25 cellular contexts compared by ENCODE assay signal in the genomic region with DNA sequence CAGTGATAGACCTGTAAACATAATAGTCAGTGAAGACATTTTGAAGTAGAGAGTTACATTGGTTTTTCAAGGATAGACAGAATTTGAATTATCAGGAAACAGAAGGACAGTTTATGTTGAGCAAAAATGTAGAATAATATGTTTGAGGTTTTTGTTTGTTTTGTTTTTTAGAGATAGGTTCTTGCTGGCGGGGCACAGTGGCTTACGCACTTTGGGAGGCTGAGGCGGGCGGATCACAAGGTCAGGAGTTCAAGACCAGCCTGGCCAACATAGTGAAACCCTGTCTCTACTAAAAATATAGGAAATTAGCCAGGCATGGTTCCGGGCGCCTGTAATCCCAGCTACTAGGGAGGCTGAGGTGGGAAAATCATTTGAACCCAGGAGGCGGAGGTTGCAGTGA.
"Had no signal": no experiment of that assay in that cellular context is flagged by ENCODE, and none has a peak within 500 bp of the region (broad histone marks: within the 10 kb centered on the region; RNA-seq: fewer than 3 reads in every experiment).

No MANE protein-coding gene starts in this region.

- H3K27me3 Mint-ChIP-seq: activated CD4-positive, alpha-beta memory T cell treated with anti-CD3 and anti-CD28 coated beads for 36 hours; activated T-helper 17 cell treated with anti-CD3 and anti-CD28 coated beads, Interleukin-2, amount 50 U/mL, for 72 hours; memory B cell; naive thymus-derived CD4-positive, alpha-beta T cell had no signal

- H3K27me3 ChIP-seq: breast epithelium, heart left ventricle, stomach, thyroid gland, upper lobe of left lung had no signal

- H3K9me3 ChIP-seq: breast epithelium, heart left ventricle, stomach, thyroid gland, upper lobe of left lung had no signal

- H3K27ac Mint-ChIP-seq: activated CD4-positive, alpha-beta memory T cell treated with anti-CD3 and anti-CD28 coated beads for 36 hours; activated T-helper 17 cell treated with anti-CD3 and anti-CD28 coated beads, Interleukin-2, amount 50 U/mL, for 72 hours; immature natural killer cell; memory B cell had no signal

- H3K4me1 ChIP-seq: breast epithelium had no signal

- H3K36me3 ChIP-seq: breast epithelium had no signal

- FAIRE-seq: endothelial cell of umbilical vein, kidney had no signal

- H3K4me3 Mint-ChIP-seq: activated CD4-positive, alpha-beta memory T cell treated with anti-CD3 and anti-CD28 coated beads for 36 hours; activated T-cell treated with anti-CD3 and anti-CD28 coated beads, Interleukin-2, amount 50 U/mL, for 4 hours; activated T-helper 17 cell treated with anti-CD3 and anti-CD28 coated beads, Interleukin-2, amount 50 U/mL, for 72 hours; immature natural killer cell; memory B cell; naive thymus-derived CD4-positive, alpha-beta T cell; neural crest cell had no signal

- H3K27ac ChIP-seq: breast epithelium, heart left ventricle, skin epidermis, stomach, thyroid gland, upper lobe of left lung had no signal

- DNase-seq: activated CD4-positive, alpha-beta memory T cell treated with anti-CD3 and anti-CD28 coated beads for 36 hours; activated CD4-positive, alpha-beta T cell treated with anti-CD3 and anti-CD28 coated beads for 4 hours; activated T-cell treated with anti-CD3 and anti-CD28 coated beads, Interleukin-2, amount 50 U/mL, for 4 hours; amygdala; central memory CD4-positive, alpha-beta T cell; heart left ventricle; hypothalamus; immature natural killer cell; kidney; left colon; midbrain; naive thymus-derived CD4-positive, alpha-beta T cell; posterior cingulate gyrus; stimulated activated CD4-positive, alpha-beta T cell treated with anti-CD3 and anti-CD28 coated beads, Interleukin-12 subunit alpha, Interleukin-12 subunit beta, amount 100 ng/mL, for 4 hours; stimulated activated CD4-positive, alpha-beta T cell treated with anti-CD3 and anti-CD28 coated beads, Interleukin-4, amount 100 ng/mL, for 1 hour; stomach; thyroid gland; upper lobe of left lung had no signal

- ATAC-seq: activated T-cell treated with anti-CD3 and anti-CD28 coated beads, Interleukin-2, amount 50 U/mL, for 4 hours; activated T-helper 17 cell treated with anti-CD3 and anti-CD28 coated beads, Interleukin-2, amount 50 U/mL, for 72 hours; heart left ventricle; left colon; naive thymus-derived CD4-positive, alpha-beta T cell; sciatic nerve had no signal

- H3K4me3 ChIP-seq: breast epithelium, heart left ventricle, skin epidermis, stomach, thyroid gland, upper lobe of left lung had no signal

- H3K9me3 Mint-ChIP-seq: activated CD4-positive, alpha-beta memory T cell treated with anti-CD3 and anti-CD28 coated beads for 36 hours; activated T-cell treated with anti-CD3 and anti-CD28 coated beads, Interleukin-2, amount 50 U/mL, for 4 hours; activated T-helper 17 cell treated with anti-CD3 and anti-CD28 coated beads, Interleukin-2, amount 50 U/mL, for 72 hours; immature natural killer cell; memory B cell; naive thymus-derived CD4-positive, alpha-beta T cell; neural crest cell had no signal
